ENCODE assay signal across 1 cellular context in the genomic region with DNA sequence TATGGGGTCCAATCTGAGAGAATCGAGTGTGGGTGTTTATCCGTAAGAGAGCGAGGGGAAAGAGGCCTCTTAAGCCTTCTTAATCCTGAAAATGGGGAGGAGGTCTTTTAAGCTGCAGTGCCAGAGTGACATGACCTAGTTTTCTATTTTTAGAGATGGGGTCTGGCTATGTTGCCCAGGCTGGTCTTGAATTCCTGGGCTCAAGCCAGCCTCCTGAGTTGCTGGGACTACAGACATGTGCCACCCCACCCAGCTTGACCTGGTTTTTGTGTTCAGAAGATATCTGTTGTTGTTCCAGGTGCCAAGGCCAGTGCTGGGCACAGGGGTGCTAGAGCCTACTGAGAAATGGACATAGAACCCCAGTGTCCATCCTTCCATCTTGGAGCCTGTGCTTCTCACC.
TF ChIP-seq lines count a peak whose summit lies in the region.

No MANE protein-coding gene starts in this region.

TF ChIP-seq in HCT116, 20 proteins besides CTCF, POLR2A, EP300 and RAD21:
- TF ChIP-seq, protein P1, sequence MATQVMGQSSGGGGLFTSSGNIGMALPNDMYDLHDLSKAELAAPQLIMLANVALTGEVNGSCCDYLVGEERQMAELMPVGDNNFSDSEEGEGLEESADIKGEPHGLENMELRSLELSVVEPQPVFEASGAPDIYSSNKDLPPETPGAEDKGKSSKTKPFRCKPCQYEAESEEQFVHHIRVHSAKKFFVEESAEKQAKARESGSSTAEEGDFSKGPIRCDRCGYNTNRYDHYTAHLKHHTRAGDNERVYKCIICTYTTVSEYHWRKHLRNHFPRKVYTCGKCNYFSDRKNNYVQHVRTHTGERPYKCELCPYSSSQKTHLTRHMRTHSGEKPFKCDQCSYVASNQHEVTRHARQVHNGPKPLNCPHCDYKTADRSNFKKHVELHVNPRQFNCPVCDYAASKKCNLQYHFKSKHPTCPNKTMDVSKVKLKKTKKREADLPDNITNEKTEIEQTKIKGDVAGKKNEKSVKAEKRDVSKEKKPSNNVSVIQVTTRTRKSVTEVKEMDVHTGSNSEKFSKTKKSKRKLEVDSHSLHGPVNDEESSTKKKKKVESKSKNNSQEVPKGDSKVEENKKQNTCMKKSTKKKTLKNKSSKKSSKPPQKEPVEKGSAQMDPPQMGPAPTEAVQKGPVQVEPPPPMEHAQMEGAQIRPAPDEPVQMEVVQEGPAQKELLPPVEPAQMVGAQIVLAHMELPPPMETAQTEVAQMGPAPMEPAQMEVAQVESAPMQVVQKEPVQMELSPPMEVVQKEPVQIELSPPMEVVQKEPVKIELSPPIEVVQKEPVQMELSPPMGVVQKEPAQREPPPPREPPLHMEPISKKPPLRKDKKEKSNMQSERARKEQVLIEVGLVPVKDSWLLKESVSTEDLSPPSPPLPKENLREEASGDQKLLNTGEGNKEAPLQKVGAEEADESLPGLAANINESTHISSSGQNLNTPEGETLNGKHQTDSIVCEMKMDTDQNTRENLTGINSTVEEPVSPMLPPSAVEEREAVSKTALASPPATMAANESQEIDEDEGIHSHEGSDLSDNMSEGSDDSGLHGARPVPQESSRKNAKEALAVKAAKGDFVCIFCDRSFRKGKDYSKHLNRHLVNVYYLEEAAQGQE (IDR thresholded peaks at IDR 0.05; ENCODE audit: low read depth), result no peak
- TF ChIP-seq, protein P2, sequence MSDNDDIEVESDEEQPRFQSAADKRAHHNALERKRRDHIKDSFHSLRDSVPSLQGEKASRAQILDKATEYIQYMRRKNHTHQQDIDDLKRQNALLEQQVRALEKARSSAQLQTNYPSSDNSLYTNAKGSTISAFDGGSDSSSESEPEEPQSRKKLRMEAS (IDR thresholded peaks at IDR 0.05), result no peak
- TF ChIP-seq ATF3 (IDR thresholded peaks at IDR 0.05) (no peak), ELF1 (IDR thresholded peaks at IDR 0.05; ENCODE audit: borderline replicate concordance, low read depth) (no peak), POLR2AphosphoS5 (IDR thresholded peaks at IDR 0.05; ENCODE audit: low read depth, low read length) (no peak), ZFX (IDR thresholded peaks at IDR 0.05) (no peak), FOSL1 (IDR thresholded peaks at IDR 0.05; ENCODE audit: low read depth) (no peak), JUND (IDR thresholded peaks at IDR 0.05) (no peak)
